ENCODE assay signal across 15 cellular contexts in the genomic region with DNA sequence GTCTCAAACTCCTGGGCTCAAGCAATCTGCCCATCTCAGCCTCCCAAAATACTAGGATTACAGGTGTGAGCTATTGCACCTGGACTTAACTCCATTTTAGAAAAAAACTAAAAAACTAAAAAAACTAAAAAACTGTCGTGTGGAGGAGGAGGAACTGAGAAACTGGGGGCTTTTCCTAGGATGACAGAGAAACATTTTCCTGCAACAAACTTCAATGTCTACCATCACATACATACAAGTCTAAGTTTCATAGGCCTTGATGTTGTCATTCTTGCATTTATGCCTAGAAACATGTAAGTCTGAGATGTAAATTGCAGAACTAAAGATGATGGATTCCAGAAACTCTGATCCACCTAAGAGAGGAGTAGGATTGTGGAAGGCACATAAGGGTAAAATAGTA.
"Had no signal": no experiment of that assay in that cellular context is flagged by ENCODE, and none has a peak within 500 bp of the region (broad histone marks: within the 10 kb centered on the region; RNA-seq: fewer than 3 reads in every experiment).

No MANE protein-coding gene starts in this region.

- H3K27ac ChIP-seq: esophagus squamous epithelium, neural progenitor cell, right atrium auricular region, testis, WERI-Rb-1 had no signal

- H3K9me3 ChIP-seq: esophagus squamous epithelium, right atrium auricular region, testis had no signal

- H3K9ac ChIP-seq: neural progenitor cell had no signal

- H3K4me3 ChIP-seq: esophagus squamous epithelium, neural progenitor cell, right atrium auricular region, testis had no signal

- DNase-seq: activated CD4-positive, alpha-beta memory T cell treated with anti-CD3 and anti-CD28 coated beads for 36 hours; activated CD4-positive, alpha-beta T cell treated with anti-CD3 and anti-CD28 coated beads for 1 hour; activated CD8-positive, alpha-beta memory T cell treated with anti-CD3 and anti-CD28 coated beads, Interleukin-2, amount 10 ng/mL, durations not matched to agents 7 days and 5 days; activated naive CD4-positive, alpha-beta T cell; activated naive CD8-positive, alpha-beta T cell treated with anti-CD3 and anti-CD28 coated beads, Interleukin-2, amount 10 ng/mL, durations not matched to agents 7 days and 5 days; amygdala; effector memory CD8-positive, alpha-beta T cell; esophagus squamous epithelium; immature natural killer cell; stimulated activated CD4-positive, alpha-beta T cell treated with anti-CD3 and anti-CD28 coated beads, Interleukin-2, amount 100 ng/mL, for 24 hours; stimulated activated naive CD8-positive, alpha-beta T cell treated with anti-CD3 and anti-CD28 coated beads, Interleukin-15, amount 100 ng/mL, for 72 hours; testis; WERI-Rb-1 had no signal

- H3K36me3 ChIP-seq: esophagus squamous epithelium, neural progenitor cell, right atrium auricular region, WERI-Rb-1 had no signal

- ATAC-seq: activated CD8-positive, alpha-beta memory T cell treated with anti-CD3 and anti-CD28 coated beads, Interleukin-2, amount 10 ng/mL, durations not matched to agents 7 days and 5 days; effector memory CD8-positive, alpha-beta T cell; stimulated activated naive CD8-positive, alpha-beta T cell treated with anti-CD3 and anti-CD28 coated beads, Interleukin-15, amount 100 ng/mL, for 72 hours had no signal

- H3K4me1 ChIP-seq: esophagus squamous epithelium, right atrium auricular region, testis had no signal

- H3K27me3 ChIP-seq: esophagus squamous epithelium, neural progenitor cell, right atrium auricular region, testis had no signal
